Comparison of ENCODE assay signal across 21 cellular contexts in the genomic region with DNA sequence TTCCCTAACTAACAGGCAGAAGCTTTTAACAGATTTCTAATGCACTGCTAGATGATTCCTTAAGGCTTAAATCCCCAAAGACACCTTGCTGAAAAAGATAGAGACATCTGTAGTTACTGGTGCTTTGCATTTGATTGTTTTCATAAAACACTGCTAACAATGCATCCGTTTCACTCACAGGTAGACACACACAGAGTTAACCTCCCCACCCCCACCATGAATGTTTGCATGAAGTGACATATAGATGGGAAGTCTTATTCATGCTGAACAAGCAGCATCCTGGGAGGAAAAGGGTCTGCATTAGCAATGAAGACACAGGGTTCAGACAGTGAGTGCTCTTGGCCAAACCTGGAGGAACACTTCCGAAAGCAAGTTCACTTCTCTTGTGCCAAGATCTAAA.
"Had no signal": no experiment of that assay in that cellular context is flagged by ENCODE, and none has a peak within 500 bp of the region (broad histone marks: within the 10 kb centered on the region; RNA-seq: fewer than 3 reads in every experiment).

No MANE protein-coding gene starts in this region.

- H3K9me3 ChIP-seq: SK-N-SH had no signal

- H3K4me2 ChIP-seq: SK-N-SH had no signal

- H3K9ac ChIP-seq: SK-N-SH had no signal

- H3K27ac ChIP-seq: RWPE1 had no signal

- H3K9me2 ChIP-seq: SK-N-SH had no signal

- DNase-seq: KBM-7, MV-4-11, NCI-H1048, NCI-H1105, NCI-H1436, NCI-H1694, NCI-H187 treated with DMSO at 0.1 percent for 48 hours, NCI-H2029 treated with DMSO at 0.1 percent for 48 hours, NCI-H2171, NCI-H226, NCI-H446, NCI-H510A, NCI-H524 treated with DMSO at 0.1 percent for 48 hours, NCI-H774, PC-3, SHP77, SK-N-SH, SW 1271, T-cell had no signal

- ATAC-seq: Panc1, PC-3, T-cell had no signal
